In the genomic region with DNA sequence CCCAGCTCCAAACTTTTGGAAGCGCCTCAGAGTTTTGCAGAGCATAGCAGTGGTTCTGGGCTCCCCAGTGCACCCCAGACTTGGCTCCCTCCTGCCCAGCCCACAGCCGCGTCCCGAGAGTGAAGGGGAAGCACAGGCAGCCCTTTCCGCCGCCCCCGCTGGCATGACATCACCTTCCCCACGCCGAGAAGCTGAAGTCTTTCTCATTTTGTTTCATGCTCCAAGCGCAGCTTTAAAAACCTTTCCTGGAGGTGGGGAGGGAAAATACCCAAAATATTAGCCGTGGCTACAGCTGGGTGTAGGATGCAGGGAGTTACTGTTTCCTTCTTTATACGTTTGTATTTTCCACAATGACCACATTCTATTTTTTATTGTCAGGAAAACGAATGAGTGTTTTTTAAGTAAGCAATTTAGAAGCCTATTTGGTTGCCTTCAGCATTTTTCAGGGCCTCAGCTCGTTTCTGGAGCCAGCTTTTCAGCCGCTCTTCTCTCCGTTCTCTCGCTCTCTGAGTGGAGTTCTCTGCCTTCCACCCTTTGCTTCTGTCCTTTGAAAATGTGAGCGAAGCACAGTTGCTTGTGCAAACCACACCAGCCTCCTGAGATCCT, we compare ENCODE assay signal across 8 cellular contexts.
DNase-seq lines count a peak whose midpoint lies in the region; ATAC-seq and FAIRE-seq lines count a peak whose summit lies in the region.

No MANE protein-coding gene starts in this region.

- H3K4me1 ChIP-seq in adipocyte (ENCODE audit: control insufficient read depth, insufficient read depth, low read length) = peaks cover 21% of the 10 kb centered on the region
- no peaks in the 10 kb centered on the region for H3K4me1 ChIP-seq in SJCRH30

- ATAC-seq in HG03280 (IDR thresholded peaks at IDR 0.05; ENCODE audit: unreplicated experiment) = peak; percentile 58

- no peaks in the 10 kb centered on the region for H3K27me3 ChIP-seq in adipocyte (replicated peaks; ENCODE audit: control insufficient read depth, insufficient read depth, low read length)
- H3K27me3 ChIP-seq in layer of hippocampus (ENCODE audit: control insufficient read depth, insufficient read depth, low read length) = no peaks in the 10 kb centered on the region
- no peaks in the 10 kb centered on the region for H3K27me3 ChIP-seq in SJCRH30

- no peaks in the 10 kb centered on the region for H3K9me3 ChIP-seq in adipocyte (ENCODE audit: control insufficient read depth, low read length)
- H3K9me3 ChIP-seq in SJCRH30 (replicated peaks) = no peaks in the 10 kb centered on the region

- H3K36me3 ChIP-seq in adipocyte (ENCODE audit: control insufficient read depth, insufficient read depth, low read length, severe bottlenecking) (no peaks in the 10 kb centered on the region), SJCRH30 (no peaks in the 10 kb centered on the region)

- H3K27ac ChIP-seq in layer of hippocampus (ENCODE audit: low read depth, low read length) (peak overlapping the region; percentile 30), SJCRH30 (no peak overlapping the region)

- H3K9ac ChIP-seq in adipocyte (ENCODE audit: low read length) = peak overlapping the region; percentile 52

- peak overlapping the region; percentile 73 for H3K4me3 ChIP-seq in adipocyte (ENCODE audit: low read length)
- H3K4me3 ChIP-seq in SJCRH30 = no peak overlapping the region

- DNase-seq in GM18507 (ENCODE audit: extremely low spot score, insufficient read length, low read depth) (no peak), adipocyte (ENCODE audit: low read depth) (peak; percentile 79), SIG-M5 (lab: John Stamatoyannopoulos, UW) (no peak), foreskin melanocyte (no peak), SJCRH30 (no peak)
- peak; percentile 60 to 80 for DNase-seq in stimulated activated CD4-positive, alpha-beta T cell treated with anti-CD3 and anti-CD28 coated beads, Interleukin-2, amount 100 ng/mL, for 24 hours

- peak; percentile 21 for FAIRE-seq in GM18507 (lab: Jason Lieb, UNC)

Comparison
In these comparisons a context has a peak if more than half of its experiments do, and no peak if none do; other contexts are left out.
1. DNase-seq: peak in adipocyte (single experiment) and stimulated activated CD4-positive, alpha-beta T cell treated with anti-CD3 and anti-CD28 coated beads, Interleukin-2, amount 100 ng/mL, for 24 hours (2 of 2); none in GM18507 (single experiment), SIG-M5 (single experiment), foreskin melanocyte (single experiment) and SJCRH30 (0 of 2).